In the genomic region with DNA sequence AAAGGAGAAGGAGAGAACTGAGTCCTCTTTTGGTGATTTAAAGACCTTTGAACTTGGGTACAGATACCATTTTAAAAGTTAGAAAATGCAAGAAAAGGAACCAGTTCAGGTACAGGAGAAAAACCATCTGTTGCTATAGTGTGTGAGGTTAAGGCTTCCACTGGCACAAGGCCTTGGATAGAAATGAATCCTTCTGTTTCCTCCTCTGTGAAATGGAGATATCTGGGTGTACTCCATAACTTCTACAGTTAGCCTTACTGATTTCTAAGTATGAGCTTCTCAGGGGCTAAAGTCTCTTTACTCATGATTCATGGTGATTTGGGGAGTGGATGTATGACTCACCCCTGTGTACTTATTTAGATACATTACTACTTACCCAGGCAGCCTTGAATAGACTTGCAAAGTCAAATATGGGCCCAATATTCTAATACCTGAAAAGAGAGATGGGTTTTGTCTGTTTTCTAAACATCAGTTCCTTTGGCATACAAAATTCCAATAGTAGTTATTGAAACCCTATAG, we compare ENCODE assay signal across 20 cellular contexts.
DNase-seq lines count a peak whose midpoint lies in the region; ATAC-seq, FAIRE-seq and TF ChIP-seq lines count a peak whose summit lies in the region.
"Had no signal": no experiment of that assay in that cellular context is flagged by ENCODE, and none has a peak within 500 bp of the region (broad histone marks: within the 10 kb centered on the region; RNA-seq: fewer than 3 reads in every experiment).

No MANE protein-coding gene starts in this region.

- no peak for TF ChIP-seq POLR2A in breast epithelium (IDR thresholded peaks at IDR 0.05)

- H3K9me3 Mint-ChIP-seq in MCF 10A (ENCODE audit: unreplicated experiment): peaks cover 25% of the 10 kb centered on the region
- peaks cover 15% of the 10 kb centered on the region for H3K9me3 Mint-ChIP-seq in stimulated activated effector memory CD8-positive, alpha-beta T cell treated with anti-CD3 and anti-CD28 coated beads, Interleukin-12 subunit alpha, Interleukin-12 subunit beta, amount 100 ng/mL, for 72 hours

- H3K27ac ChIP-seq in breast epithelium (no peak overlapping the region), mesenchymal stem cell (ENCODE audit: low read length, poor library complexity, severe bottlenecking) (no peak overlapping the region)
- H3K27ac ChIP-seq: cardiac muscle cell, neutrophil, SK-N-MC had no signal

- H3K27me3 ChIP-seq in breast epithelium: no peaks in the 10 kb centered on the region
- peaks cover 0 to 5% of the 10 kb centered on the region in 2 experiments for H3K27me3 ChIP-seq in mesenchymal stem cell (ENCODE audit: control insufficient read depth in 1 of 2, insufficient read depth in 1 of 2, low read length in 2 of 2)
- H3K27me3 ChIP-seq: cardiac muscle cell, neutrophil had no signal

- no peak overlapping the region for H3K9ac ChIP-seq in mesenchymal stem cell (ENCODE audit: low read length)

- FAIRE-seq in RCC 7860 (lab: Jason Lieb, UNC): no peak
- FAIRE-seq: kidney had no signal

- H2AK5ac ChIP-seq in mesenchymal stem cell (ENCODE audit: low read length, severe bottlenecking): no peak overlapping the region

- no peak overlapping the region for H2BK12ac ChIP-seq in mesenchymal stem cell (ENCODE audit: low read length in 2 of 2)

- CTCF ChIA-PET in MCF 10A (lab: Yijun Ruan, JAX): no interaction called here

- no peak overlapping the region for H2BK15ac ChIP-seq in mesenchymal stem cell (ENCODE audit: low read depth, poor library complexity, severe bottlenecking)

- DNase-seq in MCF 10A (ENCODE audit: unreplicated experiment): peak; percentile 34
- no peak for DNase-seq in breast epithelium (ENCODE audit: low spot score in 2 of 2)
- peak; percentile 40 for DNase-seq in RCC 7860 (ENCODE audit: low spot score)
- DNase-seq in stimulated activated effector memory CD8-positive, alpha-beta T cell treated with anti-CD3 and anti-CD28 coated beads, Interleukin-12 subunit alpha, Interleukin-12 subunit beta, amount 100 ng/mL, for 72 hours (ENCODE audit: low spot score in 2 of 2): no peak
- DNase-seq in mesenchymal stem cell: no peak
- DNase-seq: activated CD4-positive, alpha-beta memory T cell treated with anti-CD3 and anti-CD28 coated beads, Interleukin-2, amount 10 ng/mL, durations not matched to agents 7 days and 5 days; activated gamma-delta T cell; effector CD8-positive, alpha-beta T cell; kidney; NCI-H146; NCI-H446; stimulated activated CD4-positive, alpha-beta T cell treated with anti-CD3 and anti-CD28 coated beads, Interleukin-4, amount 100 ng/mL, for 4 hours had no signal

- H2AFZ ChIP-seq in mesenchymal stem cell (ENCODE audit: low read depth, low read length): no peak overlapping the region

- TF ChIP-seq CTCF in MCF 10A (IDR thresholded peaks at IDR 0.05; ENCODE audit: unreplicated experiment) (no peak), breast epithelium (IDR thresholded peaks at IDR 0.05) (no peak)

- POLR2A ChIA-PET in MCF 10A (lab: Yijun Ruan, JAX): no interaction called here

- intact Hi-C loops in MCF 10A (cut with micrococcal nuclease) (no loop called here), breast epithelium (cut with DNase I; ENCODE audit: low total_unique reads) (no loop called here)

- H3K4me2 ChIP-seq in mesenchymal stem cell (ENCODE audit: low read length, poor library complexity, severe bottlenecking): no peak overlapping the region

- H3K4me3 Mint-ChIP-seq in MCF 10A (ENCODE audit: unreplicated experiment): no peak overlapping the region
- no peak overlapping the region for H3K4me3 Mint-ChIP-seq in stimulated activated effector memory CD8-positive, alpha-beta T cell treated with anti-CD3 and anti-CD28 coated beads, Interleukin-12 subunit alpha, Interleukin-12 subunit beta, amount 100 ng/mL, for 72 hours
- H3K4me3 Mint-ChIP-seq: activated CD4-positive, alpha-beta memory T cell treated with anti-CD3 and anti-CD28 coated beads, Interleukin-2, amount 10 ng/mL, durations not matched to agents 7 days and 5 days; IgD-negative memory B cell; mesothelial cell of epicardium had no signal

- H3K4me1 Mint-ChIP-seq in MCF 10A (ENCODE audit: insufficient read depth, unreplicated experiment): no peaks in the 10 kb centered on the region
- H3K4me1 Mint-ChIP-seq in stimulated activated effector memory CD8-positive, alpha-beta T cell treated with anti-CD3 and anti-CD28 coated beads, Interleukin-12 subunit alpha, Interleukin-12 subunit beta, amount 100 ng/mL, for 72 hours: peaks cover 56% of the 10 kb centered on the region

- no peak overlapping the region for H3K4ac ChIP-seq in mesenchymal stem cell (ENCODE audit: low read depth in 1 of 2, low read length in 2 of 2)

- H3K36me3 Mint-ChIP-seq in MCF 10A (ENCODE audit: insufficient read depth, unreplicated experiment): no peaks in the 10 kb centered on the region
- H3K36me3 Mint-ChIP-seq in stimulated activated effector memory CD8-positive, alpha-beta T cell treated with anti-CD3 and anti-CD28 coated beads, Interleukin-12 subunit alpha, Interleukin-12 subunit beta, amount 100 ng/mL, for 72 hours: no peaks in the 10 kb centered on the region
- H3K36me3 Mint-ChIP-seq: IgD-negative memory B cell, mesothelial cell of epicardium had no signal

- no peak overlapping the region for H2BK120ac ChIP-seq in mesenchymal stem cell (ENCODE audit: low read depth, low read length)

- no peak overlapping the region for H4K8ac ChIP-seq in mesenchymal stem cell (ENCODE audit: low read length)

- no peak overlapping the region for H4K91ac ChIP-seq in mesenchymal stem cell (ENCODE audit: low read length)

- no TSS peak for BruUV-seq in MCF 10A (replicated peaks; lab: Mats Ljungman, UMichigan)

- H3K4me1 ChIP-seq in breast epithelium: no peaks in the 10 kb centered on the region
- H3K4me1 ChIP-seq in mesenchymal stem cell (ENCODE audit: control insufficient read depth, insufficient read depth, low read depth, low read length): no peaks in the 10 kb centered on the region

- H3K79me1 ChIP-seq in mesenchymal stem cell (replicated peaks; ENCODE audit: low read length, poor library complexity, severe bottlenecking): no peaks in the 10 kb centered on the region

- no peaks in the 10 kb centered on the region for H3K27me3 Mint-ChIP-seq in MCF 10A (ENCODE audit: insufficient read depth, unreplicated experiment)
- H3K27me3 Mint-ChIP-seq: activated CD4-positive, alpha-beta memory T cell treated with anti-CD3 and anti-CD28 coated beads, Interleukin-2, amount 10 ng/mL, durations not matched to agents 7 days and 5 days; IgD-negative memory B cell had no signal

- no peak overlapping the region for H3K4me3 ChIP-seq in breast epithelium
- no peak overlapping the region for H3K4me3 ChIP-seq in mesenchymal stem cell (ENCODE audit: insufficient read depth in 1 of 2, low read depth in 1 of 2, low read length in 2 of 2)
- H3K4me3 ChIP-seq: cardiac muscle cell, SK-N-MC had no signal

- no peak overlapping the region for H3K18ac ChIP-seq in mesenchymal stem cell (ENCODE audit: low read depth in 1 of 2, low read length in 2 of 2)

- no peak overlapping the region for H3K27ac Mint-ChIP-seq in MCF 10A (ENCODE audit: low read depth, unreplicated experiment)
- no peak overlapping the region for H3K27ac Mint-ChIP-seq in stimulated activated effector memory CD8-positive, alpha-beta T cell treated with anti-CD3 and anti-CD28 coated beads, Interleukin-12 subunit alpha, Interleukin-12 subunit beta, amount 100 ng/mL, for 72 hours
- H3K27ac Mint-ChIP-seq: activated CD4-positive, alpha-beta memory T cell treated with anti-CD3 and anti-CD28 coated beads, Interleukin-2, amount 10 ng/mL, durations not matched to agents 7 days and 5 days; IgD-negative memory B cell; mesothelial cell of epicardium had no signal

- no peaks in the 10 kb centered on the region for H3K36me3 ChIP-seq in breast epithelium
- no peaks in the 10 kb centered on the region for H3K36me3 ChIP-seq in mesenchymal stem cell (ENCODE audit: control insufficient read depth in 1 of 2, insufficient read depth in 2 of 2, low read depth in 1 of 2, low read length in 2 of 2)
- H3K36me3 ChIP-seq: cardiac muscle cell, neutrophil had no signal

- ATAC-seq in esophagus mucosa (peak; percentile 55), HG02588 (IDR thresholded peaks at IDR 0.05; ENCODE audit: unreplicated experiment) (no peak), HG03521 (IDR thresholded peaks at IDR 0.05; ENCODE audit: unreplicated experiment) (no peak)
- ATAC-seq in stimulated activated effector memory CD8-positive, alpha-beta T cell treated with anti-CD3 and anti-CD28 coated beads, Interleukin-12 subunit alpha, Interleukin-12 subunit beta, amount 100 ng/mL, for 72 hours: peak; percentile 93

- no peak overlapping the region for H2BK5ac ChIP-seq in mesenchymal stem cell (ENCODE audit: low read depth, low read length, poor library complexity, severe bottlenecking)

- no peak overlapping the region for H3K23ac ChIP-seq in mesenchymal stem cell (ENCODE audit: low read length in 2 of 2)

- no peak overlapping the region for H3K14ac ChIP-seq in mesenchymal stem cell (ENCODE audit: low read length in 2 of 2)

- no peaks in the 10 kb centered on the region for H3K9me3 ChIP-seq in breast epithelium
- peaks cover 16% of the 10 kb centered on the region for H3K9me3 ChIP-seq in mesenchymal stem cell (ENCODE audit: control insufficient read depth, low read length)
- H3K9me3 ChIP-seq: neutrophil had no signal

Comparison
In these comparisons a context has a peak if more than half of its experiments do, and no peak if none do; other contexts are left out.
1. DNase-seq: peak in MCF 10A (single experiment) and RCC 7860 (single experiment); none in breast epithelium (0 of 2), stimulated activated effector memory CD8-positive, alpha-beta T cell treated with anti-CD3 and anti-CD28 coated beads, Interleukin-12 subunit alpha, Interleukin-12 subunit beta, amount 100 ng/mL, for 72 hours (0 of 2) and mesenchymal stem cell (single experiment).
2. ATAC-seq: peak in esophagus mucosa (single experiment) and stimulated activated effector memory CD8-positive, alpha-beta T cell treated with anti-CD3 and anti-CD28 coated beads, Interleukin-12 subunit alpha, Interleukin-12 subunit beta, amount 100 ng/mL, for 72 hours (single experiment); none in HG02588 (single experiment) and HG03521 (single experiment).